In genomic region chr20:41125530-41126457, GRCh38 we compare ENCODE assay signal across 1 cellular context.
A peak's percentile ranks its signal among the peaks of the same experiment; 100 is the strongest.
TF ChIP-seq lines count a peak whose summit lies in the region.

No MANE protein-coding gene starts in this region.

TF ChIP-seq in HepG2, 621 proteins besides CTCF, POLR2A, EP300 and RAD21 (continued from another document):
- TF ChIP-seq ZFAT (CRISPR knock-in tag; conservative IDR thresholded peaks at IDR 0.05) (no peak), MAFF (IDR thresholded peaks at IDR 0.05; ENCODE audit: low read depth, low read length) (0 out of 2 replicates have a peak, but pooled peaks have one; percentile 30), ZNF781 (CRISPR knock-in tag; IDR thresholded peaks at IDR 0.05; ENCODE audit: borderline replicate concordance, not compliant biosample characterization) (peak; percentile 10), KDM5B (CRISPR knock-in tag; IDR thresholded peaks at IDR 0.05; ENCODE audit: borderline replicate concordance) (no peak), ZNF639 (CRISPR knock-in tag; conservative IDR thresholded peaks at IDR 0.05) (no peak), ZFX (CRISPR knock-in tag; IDR thresholded peaks at IDR 0.05; ENCODE audit: low read depth) (no peak), RXRB (CRISPR knock-in tag; IDR thresholded peaks at IDR 0.05; ENCODE audit: borderline replicate concordance) (no peak), ZBTB26 (CRISPR knock-in tag; IDR thresholded peaks at IDR 0.05; ENCODE audit: borderline replicate concordance) (no peak), AGO2 (optimal IDR thresholded peaks at IDR 0.05; ENCODE audit: low read depth, low read length) (peak; percentile 63), RBM22 (optimal IDR thresholded peaks at IDR 0.05; ENCODE audit: low read length) (peak; percentile 71), NONO (IDR thresholded peaks at IDR 0.05) (peak; percentile 81; the same call in 1 of the 2 replicates), NONO (CRISPR knock-in tag; conservative IDR thresholded peaks at IDR 0.05) (no peak), PRDM10 (CRISPR knock-in tag; IDR thresholded peaks at IDR 0.05; ENCODE audit: low read depth) (no peak), ZNF124 (CRISPR knock-in tag; IDR thresholded peaks at IDR 0.05) (no peak), PBX2 (CRISPR knock-in tag; IDR thresholded peaks at IDR 0.05) (no peak), ZNF225 (CRISPR knock-in tag; IDR thresholded peaks at IDR 0.05) (no peak), MYNN (CRISPR knock-in tag; IDR thresholded peaks at IDR 0.05; ENCODE audit: low read depth) (no peak), MAFK (conservative IDR thresholded peaks at IDR 0.05 in 1 of 2, IDR thresholded peaks at IDR 0.05 in 1 of 2; ENCODE audit: low read length in 2 of 2) (peak; percentile 3 to 52; a peak in 2 of 4 replicates), FOXA3 (CRISPR knock-in tag; IDR thresholded peaks at IDR 0.05) (no peak), POLR2G (IDR thresholded peaks at IDR 0.05; ENCODE audit: low read depth, low read length) (peak; percentile 52), SP4 (CRISPR knock-in tag; IDR thresholded peaks at IDR 0.05) (0 out of 2 replicates have a peak, but pooled peaks have one; percentile 24), FOXA1 (IDR thresholded peaks at IDR 0.05) (0 out of 2 replicates have a peak, but pooled peaks have one; percentile 12), FOXA1 (CRISPR knock-in tag; IDR thresholded peaks at IDR 0.05) (no peak), ZNF282 (IDR thresholded peaks at IDR 0.05; ENCODE audit: partially characterized antibody) (peak; percentile 71), ZBTB33 (CRISPR knock-in tag; IDR thresholded peaks at IDR 0.05) (no peak)
